ENCODE assay signal across 25 cellular contexts in genomic region chr10:70838270-70838669, GRCh38. TPM values are rescaled to one million over a fixed set of nuclear protein-coding genes. Genes with fewer than 3 reads are reported as not detected.
DNase-seq lines count a peak whose midpoint lies in the region; ATAC-seq and TF ChIP-seq lines count a peak whose summit lies in the region.
"Had no signal": no experiment of that assay in that cellular context is flagged by ENCODE, and none has a peak within 500 bp of the region (broad histone marks: within the 10 kb centered on the region; RNA-seq: fewer than 3 reads in every experiment).

No MANE protein-coding gene starts in this region.

- ATAC-seq in activated T-cell treated with anti-CD3 and anti-CD28 coated beads, Interleukin-2, amount 50 U/mL, for 72 hours (replicated peaks in 1 of 2), result no peak
- ATAC-seq in PC-3, result no peak
- ATAC-seq in activated naive CD8-positive, alpha-beta T cell treated with anti-CD3 and anti-CD28 coated beads, Interleukin-2, amount 50 U/mL, for 24 hours, result no peak
- no peak for ATAC-seq in HG02885 (IDR thresholded peaks at IDR 0.05; ENCODE audit: poor library complexity, unreplicated experiment)

- H3K4me1 Mint-ChIP-seq in activated T-cell treated with anti-CD3 and anti-CD28 coated beads, Interleukin-2, amount 50 U/mL, for 72 hours (ENCODE audit: low read depth), result peaks cover 91% of the 10 kb centered on the region
- H3K4me1 Mint-ChIP-seq in activated naive CD8-positive, alpha-beta T cell treated with anti-CD3 and anti-CD28 coated beads, Interleukin-2, amount 50 U/mL, for 24 hours, result peaks cover 78% of the 10 kb centered on the region
- H3K4me1 Mint-ChIP-seq: H9 had no signal

- intact Hi-C loops in PC-3 (cut with micrococcal nuclease), result no loop called here

- H3K9me2 ChIP-seq in PC-3 (replicated peaks; ENCODE audit: low read length), result no peaks in the 10 kb centered on the region

- peaks cover 6% of the 10 kb centered on the region for H3F3A ChIP-seq in PC-3 (ENCODE audit: low read length, unreplicated experiment)

- POLR2A ChIA-PET in PC-3 (lab: Charles Lee; ENCODE audit: unreplicated experiment), result no interaction called here

- BruUV-seq in PC-3 (replicated peaks; lab: Mats Ljungman, UMichigan), result no TSS peak

- H2AFZ ChIP-seq in PC-3 (ENCODE audit: low read length), result no peak overlapping the region
- H2AFZ ChIP-seq: PC-9 had no signal

- H3K36me3 ChIP-seq in PC-3 (ENCODE audit: low read depth, low read length), result peaks cover 34% of the 10 kb centered on the region

- peak overlapping the region; percentile 93 for H3K27ac Mint-ChIP-seq in activated T-cell treated with anti-CD3 and anti-CD28 coated beads, Interleukin-2, amount 50 U/mL, for 72 hours
- no peak overlapping the region for H3K27ac Mint-ChIP-seq in activated naive CD8-positive, alpha-beta T cell treated with anti-CD3 and anti-CD28 coated beads, Interleukin-2, amount 50 U/mL, for 24 hours
- H3K27ac Mint-ChIP-seq: CD4-positive, alpha-beta T cell; H9 had no signal

- peaks cover 23 to 35% of the 10 kb centered on the region in 2 donors for H3K36me3 Mint-ChIP-seq in activated T-cell treated with anti-CD3 and anti-CD28 coated beads, Interleukin-2, amount 50 U/mL, for 72 hours (ENCODE audit: insufficient read depth in 2 of 2)
- peaks cover 82% of the 10 kb centered on the region for H3K36me3 Mint-ChIP-seq in activated naive CD8-positive, alpha-beta T cell treated with anti-CD3 and anti-CD28 coated beads, Interleukin-2, amount 50 U/mL, for 24 hours (ENCODE audit: low read depth)

- H3K27me3 ChIP-seq in PC-3 (ENCODE audit: low read length), result no peaks in the 10 kb centered on the region
- H3K27me3 ChIP-seq: BLaER1 had no signal

- no peak overlapping the region for H3K27ac ChIP-seq in PC-3 (ENCODE audit: low read length)
- H3K27ac ChIP-seq: BLaER1, PC-9, SK-N-MC had no signal

- H4K20me1 ChIP-seq in PC-3 (ENCODE audit: low read length), result peaks cover 2% of the 10 kb centered on the region; the same call in 1 of the 2 replicates

- H3K4me3 Mint-ChIP-seq in activated T-cell treated with anti-CD3 and anti-CD28 coated beads, Interleukin-2, amount 50 U/mL, for 72 hours, result peak overlapping the region in 1 of 2 donors; percentile 72
- no peak overlapping the region for H3K4me3 Mint-ChIP-seq in activated naive CD8-positive, alpha-beta T cell treated with anti-CD3 and anti-CD28 coated beads, Interleukin-2, amount 50 U/mL, for 24 hours
- H3K4me3 Mint-ChIP-seq: CD4-positive, alpha-beta T cell; H9 had no signal

- no peak overlapping the region for H3K4me2 ChIP-seq in PC-3 (ENCODE audit: low read length)
- H3K4me2 ChIP-seq: BLaER1, PC-9 had no signal

- no peak for DNase-seq in activated T-cell treated with anti-CD3 and anti-CD28 coated beads, Interleukin-2, amount 50 U/mL, for 72 hours
- DNase-seq in activated T-cell treated with anti-CD3 and anti-CD28 coated beads, Interleukin-2, amount 50 U/mL, for 48 hours, result no peak
- DNase-seq in MV-4-11 (lab: John Stamatoyannopoulos, UW) (peak; percentile 27), iris pigment epithelial cell (ENCODE audit: low read depth) (peak; percentile 28), PC-3 (no peak)
- DNase-seq in activated naive CD8-positive, alpha-beta T cell treated with anti-CD3 and anti-CD28 coated beads, Interleukin-2, amount 50 U/mL, for 24 hours, result no peak
- DNase-seq: CD4-positive, alpha-beta T cell; COR-L47; DMS79; H9; KBM-7; MM.1S; NCI-H1417; NCI-H1694 treated with DMSO at 0.1 percent for 48 hours; NCI-H2081 treated with DMSO at 0.1 percent for 48 hours; NCI-H2171 treated with DMSO at 0.1 percent for 48 hours; NCI-H524 treated with DMSO at 0.1 percent for 48 hours; NCI-H82; PC-9; RPMI8226; SHP77 had no signal

- H3K9me3 ChIP-seq in PC-3 (ENCODE audit: low read length), result no peaks in the 10 kb centered on the region

- H3K27me3 Mint-ChIP-seq in activated T-cell treated with anti-CD3 and anti-CD28 coated beads, Interleukin-2, amount 50 U/mL, for 72 hours (ENCODE audit: low read depth), result no peaks in the 10 kb centered on the region
- H3K27me3 Mint-ChIP-seq in activated naive CD8-positive, alpha-beta T cell treated with anti-CD3 and anti-CD28 coated beads, Interleukin-2, amount 50 U/mL, for 24 hours, result no peaks in the 10 kb centered on the region
- H3K27me3 Mint-ChIP-seq: CD4-positive, alpha-beta T cell had no signal

- peaks cover 14% of the 10 kb centered on the region for H3K4me1 ChIP-seq in PC-3 (ENCODE audit: insufficient read depth, low read length)

- H3K9me3 Mint-ChIP-seq in activated T-cell treated with anti-CD3 and anti-CD28 coated beads, Interleukin-2, amount 50 U/mL, for 72 hours, result peaks cover 0 to 4% of the 10 kb centered on the region in 2 donors
- peaks cover 8% of the 10 kb centered on the region for H3K9me3 Mint-ChIP-seq in activated naive CD8-positive, alpha-beta T cell treated with anti-CD3 and anti-CD28 coated beads, Interleukin-2, amount 50 U/mL, for 24 hours
- H3K9me3 Mint-ChIP-seq: CD4-positive, alpha-beta T cell had no signal

- no peak for TF ChIP-seq CTCF in PC-3 (conservative IDR thresholded peaks at IDR 0.05; ENCODE audit: low read depth, low read length)

- CTCF ChIA-PET in PC-3 (lab: Charles Lee), result no interaction called here

- peaks cover 90% of the 10 kb centered on the region for H3K79me2 ChIP-seq in PC-3 (ENCODE audit: low read length)

- no peak overlapping the region for H3K9ac ChIP-seq in PC-3 (ENCODE audit: low read length)
- H3K9ac ChIP-seq: BLaER1 had no signal

- no peak overlapping the region for H3K4me3 ChIP-seq in PC-3 (ENCODE audit: low read length)
- H3K4me3 ChIP-seq: BLaER1, PC-9, SK-N-MC had no signal

RNA-seq across cellular contexts. Expression of gene SGPL1, which starts 22.5 kb away (rescaled TPM):
- total RNA-seq in activated T-cell treated with anti-CD3 and anti-CD28 coated beads, Interleukin-2, amount 50 U/mL, for 72 hours, result 10 to 100 TPM; 61.3 to 77.6 TPM
- total RNA-seq in PC-3 (2014; rRNA removed), result 77.6 and 101 TPM in 2 replicates

RNA-seq across cellular contexts. Expression of gene PCBD1, which starts 50.1 kb away (rescaled TPM):
- total RNA-seq in activated T-cell treated with anti-CD3 and anti-CD28 coated beads, Interleukin-2, amount 50 U/mL, for 72 hours, result 10 to 100 TPM; 40.3 to 49.1 TPM
- 277 and 283 TPM in 2 replicates for total RNA-seq in PC-3 (2014; rRNA removed)

RNA-seq across cellular contexts. Expression of gene TBATA, which starts 53.1 kb away (rescaled TPM):
- not detected for total RNA-seq in activated T-cell treated with anti-CD3 and anti-CD28 coated beads, Interleukin-2, amount 50 U/mL, for 72 hours
- not detected in 2 replicates for total RNA-seq in PC-3 (2014; rRNA removed)
- total RNA-seq: CD4-positive, alpha-beta T cell; H9; HT1080; PC-9 had no signal

Comparison
In these comparisons a context has a peak if more than half of its experiments do, and no peak if none do; other contexts are left out.
1. DNase-seq: peak in MV-4-11 (single experiment) and iris pigment epithelial cell (single experiment); none in activated T-cell treated with anti-CD3 and anti-CD28 coated beads, Interleukin-2, amount 50 U/mL, for 72 hours (0 of 2), activated T-cell treated with anti-CD3 and anti-CD28 coated beads, Interleukin-2, amount 50 U/mL, for 48 hours (0 of 2), PC-3 (single experiment) and activated naive CD8-positive, alpha-beta T cell treated with anti-CD3 and anti-CD28 coated beads, Interleukin-2, amount 50 U/mL, for 24 hours (single experiment).